ENCODE assay signal across 19 cellular contexts in the genomic region with DNA sequence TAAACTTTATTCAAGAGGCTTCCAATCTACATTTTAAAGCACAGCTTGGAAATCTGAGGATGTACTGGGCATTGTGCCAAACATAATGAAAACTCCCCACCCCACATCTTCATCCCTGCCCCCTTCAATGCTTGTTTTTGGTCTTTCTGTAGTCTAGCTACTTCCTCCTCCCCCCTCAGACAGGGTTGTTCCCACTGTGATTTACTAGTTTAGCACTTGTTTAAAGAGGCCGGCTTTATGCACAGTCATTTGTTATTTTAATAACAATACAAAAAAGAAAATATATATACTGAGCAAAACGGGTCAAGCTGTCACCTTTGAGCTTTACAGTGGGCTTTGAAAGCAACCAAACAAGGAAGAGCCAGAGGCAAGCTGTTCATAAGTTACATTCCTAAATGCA.
DNase-seq lines count a peak whose midpoint lies in the region; TF ChIP-seq lines count a peak whose summit lies in the region.
"Had no signal": no experiment of that assay in that cellular context is flagged by ENCODE, and none has a peak within 500 bp of the region (broad histone marks: within the 10 kb centered on the region; RNA-seq: fewer than 3 reads in every experiment).

No MANE protein-coding gene starts in this region.

- H3K4me1 Mint-ChIP-seq in chondrocyte (ENCODE audit: low read depth): peaks cover 61% of the 10 kb centered on the region
- H3K4me1 Mint-ChIP-seq: activated CD8-positive, alpha-beta memory T cell treated with anti-CD3 and anti-CD28 coated beads, Interleukin-2, amount 10 ng/mL, durations not matched to agents 7 days and 5 days had no signal

- H3K9me3 Mint-ChIP-seq in chondrocyte (ENCODE audit: low read depth): no peaks in the 10 kb centered on the region

- H3K27me3 ChIP-seq in spleen (replicated peaks in 1 of 7): no peaks in the 10 kb centered on the region
- H3K27me3 ChIP-seq: right atrium auricular region, stomach had no signal

- no peaks in the 10 kb centered on the region for H3K36me3 Mint-ChIP-seq in chondrocyte (ENCODE audit: low read depth)
- H3K36me3 Mint-ChIP-seq: activated CD8-positive, alpha-beta memory T cell treated with anti-CD3 and anti-CD28 coated beads, Interleukin-2, amount 10 ng/mL, durations not matched to agents 7 days and 5 days had no signal

- no peaks in the 10 kb centered on the region for H3K9me3 ChIP-seq in spleen
- H3K9me3 ChIP-seq: right atrium auricular region, SK-N-SH, stomach had no signal

- no peaks in the 10 kb centered on the region for H3K4me1 ChIP-seq in spleen

- H3K4me3 ChIP-seq in spleen: no peak overlapping the region
- H3K4me3 ChIP-seq: right atrium auricular region, stomach had no signal

- WGBS in spleen, 5 donors: 4 to 19% (median 8%) methylated on average over 2 of the region's 2 CpGs

- H3K4me3 Mint-ChIP-seq in chondrocyte (ENCODE audit: unreplicated experiment): no peak overlapping the region
- H3K4me3 Mint-ChIP-seq: activated CD8-positive, alpha-beta memory T cell treated with anti-CD3 and anti-CD28 coated beads, Interleukin-2, amount 10 ng/mL, durations not matched to agents 7 days and 5 days had no signal

- intact Hi-C loops in spleen (cut with DNase I; ENCODE audit: low total_unique reads): no loop called here

- DNase-seq in Caki2 (ENCODE audit: low read depth) (peak; percentile 5), NCI-H1105 treated with DMSO at 0.1 percent for 48 hours (lab: John Stamatoyannopoulos, UW) (peak; percentile 31), chondrocyte (ENCODE audit: low spot score) (no peak), myocyte (ENCODE audit: low read depth) (peak; percentile 33), erythroblast (lab: John Stamatoyannopoulos, UW) (no peak), MV-4-11 (lab: John Stamatoyannopoulos, UW) (no peak), spleen (no peak)
- DNase-seq in stimulated activated CD4-positive, alpha-beta T cell treated with anti-CD3 and anti-CD28 coated beads, Interleukin-4, amount 100 ng/mL, for 1 hour: no peak
- DNase-seq: activated CD8-positive, alpha-beta memory T cell treated with anti-CD3 and anti-CD28 coated beads, Interleukin-2, amount 10 ng/mL, durations not matched to agents 7 days and 5 days; activated effector memory CD4-positive, alpha-beta T cell treated with anti-CD3 and anti-CD28 coated beads, Interleukin-2, amount 50 U/mL, for 16 hours; cerebellar nuclear complex; GOT3; midbrain; NCI-H2029 treated with DMSO at 0.1 percent for 48 hours; NCI-H524 treated with DMSO at 0.1 percent for 48 hours; SK-N-SH; stimulated activated CD4-positive, alpha-beta T cell treated with anti-CD3 and anti-CD28 coated beads, Interleukin-1b, Interleukin-23, amount 100 ng/mL, for 48 hours; stomach had no signal

- no peaks in the 10 kb centered on the region for H3K27me3 Mint-ChIP-seq in chondrocyte (ENCODE audit: low read depth)
- H3K27me3 Mint-ChIP-seq: activated CD8-positive, alpha-beta memory T cell treated with anti-CD3 and anti-CD28 coated beads, Interleukin-2, amount 10 ng/mL, durations not matched to agents 7 days and 5 days had no signal

- no peak for TF ChIP-seq POLR2A in erythroblast (IDR thresholded peaks at IDR 0.05; ENCODE audit: low read length)
- no peak for TF ChIP-seq POLR2A in spleen (IDR thresholded peaks at IDR 0.05)

- in situ Hi-C loops in Caki2 (cut with HindIII; ENCODE audit: low pct_unique_long_range_greater_than_20kb, low sequenced_read_pairs): no loop called here

- H3K27ac Mint-ChIP-seq in chondrocyte (ENCODE audit: unreplicated experiment): peak overlapping the region; percentile 45
- H3K27ac Mint-ChIP-seq: activated CD8-positive, alpha-beta memory T cell treated with anti-CD3 and anti-CD28 coated beads, Interleukin-2, amount 10 ng/mL, durations not matched to agents 7 days and 5 days had no signal

- no peak overlapping the region for H3K27ac ChIP-seq in spleen

- no peaks in the 10 kb centered on the region for H3K36me3 ChIP-seq in spleen
- H3K36me3 ChIP-seq: right atrium auricular region, stomach had no signal

- TF ChIP-seq CTCF in chondrocyte (IDR thresholded peaks at IDR 0.05) (no peak), spleen (IDR thresholded peaks at IDR 0.05 in 8 of 11, conservative IDR thresholded peaks at IDR 0.05 in 3 of 11) (no peak)

Comparison
In these comparisons a context has a peak if more than half of its experiments do, and no peak if none do; other contexts are left out.
1. DNase-seq: peak in Caki2 (single experiment), NCI-H1105 treated with DMSO at 0.1 percent for 48 hours (single experiment) and myocyte (single experiment); none in chondrocyte (single experiment), stimulated activated CD4-positive, alpha-beta T cell treated with anti-CD3 and anti-CD28 coated beads, Interleukin-4, amount 100 ng/mL, for 1 hour (single experiment), erythroblast (0 of 2), MV-4-11 (single experiment) and spleen (single experiment).